ENCODE assay signal across 25 cellular contexts in genomic region chr15:71146597-71146996, GRCh38. TPM values are rescaled to one million over a fixed set of nuclear protein-coding genes. Genes with fewer than 3 reads are reported as not detected.
A peak's percentile ranks its signal among the peaks of the same experiment; 100 is the strongest.
DNase-seq lines count a peak whose midpoint lies in the region; ATAC-seq, FAIRE-seq and TF ChIP-seq lines count a peak whose summit lies in the region.
"Had no signal": no experiment of that assay in that cellular context is flagged by ENCODE, and none has a peak within 500 bp of the region (broad histone marks: within the 10 kb centered on the region; RNA-seq: fewer than 3 reads in every experiment).

No MANE protein-coding gene starts in this region.

- TF ChIP-seq POLR2A in HepG2 (IDR thresholded peaks at IDR 0.05; ENCODE audit: insufficient read depth in 1 of 2, low read depth in 2 of 2, low read length in 2 of 2): no peak

- H3K4me1 ChIP-seq in liver (ENCODE audit: control insufficient read depth in 4 of 4, insufficient read depth in 4 of 4, low read length in 3 of 4) (peaks cover 6 to 82% (median 75%) of the 10 kb centered on the region in 4 donors), HepG2 (ENCODE audit: insufficient read depth, low read length) (peaks cover 10% of the 10 kb centered on the region; the same call in 1 of the 2 replicates), SJCRH30 (peaks cover 17% of the 10 kb centered on the region), mucosa of stomach (ENCODE audit: control insufficient read depth, insufficient read depth, low read length) (peaks cover 58% of the 10 kb centered on the region)
- H3K4me1 ChIP-seq: colonic mucosa had no signal

- ATAC-seq in HepG2 (no peak), GM18502 (IDR thresholded peaks at IDR 0.05; ENCODE audit: poor library complexity, unreplicated experiment) (no peak)
- ATAC-seq in stimulated activated naive CD8-positive, alpha-beta T cell treated with anti-CD3 and anti-CD28 coated beads, Interleukin-15, Interleukin-2, amounts not matched to agents 100 U/mL and 50 U/mL, for 24 hours: no peak
- ATAC-seq: effector memory CD8-positive, alpha-beta T cell; SK-N-SH treated with all-trans-retinoic acid at 6 μM for 48 hours had no signal

- H3K4me3 ChIP-seq in liver (ENCODE audit: low read depth in 1 of 3, low read length in 3 of 3): no peak overlapping the region
- H3K4me3 ChIP-seq in HepG2 (replicated peaks in 1 of 3; ENCODE audit: insufficient read depth in 1 of 3, low read depth in 2 of 3, low read length in 3 of 3): no peak overlapping the region
- no peak overlapping the region for H3K4me3 ChIP-seq in SJCRH30
- no peak overlapping the region for H3K4me3 ChIP-seq in mucosa of stomach (ENCODE audit: low read length)
- H3K4me3 ChIP-seq: colonic mucosa, GM23248, lower lobe of right lung, vagina had no signal

- CTCF ChIA-PET in HepG2 (lab: Yijun Ruan, JAX; ENCODE audit: low intra/inter-chr PET ratio, low total read pairs): no interaction called here
- CTCF ChIA-PET in RWPE1 (lab: Yijun Ruan, JAX): interaction anchor here (0.5 kb wide), 1 partner anchor 11 kb away, joined by 5 read pairs; no protein-coding TSS in a partner anchor

- BruUV-seq in HepG2 (replicated peaks; lab: Mats Ljungman, UMichigan): no TSS peak

- TF ChIP-seq CTCF in liver (IDR thresholded peaks at IDR 0.05; ENCODE audit: low read depth, low read length, missing input control): no peak
- TF ChIP-seq CTCF in HepG2 (CRISPR knock-in tag; IDR thresholded peaks at IDR 0.05): no peak
- no peak for TF ChIP-seq CTCF in RWPE1 (conservative IDR thresholded peaks at IDR 0.05; ENCODE audit: low read depth)

- in situ Hi-C loops in HepG2 (cut with HindIII; ENCODE audit: extremely low pct_ligation_motif_present, low pct_unique_long_range_greater_than_20kb): no loop called here

- H3K4me2 ChIP-seq in HepG2 (ENCODE audit: low read depth, low read length): no peak overlapping the region

- H3K79me2 ChIP-seq in HepG2 (ENCODE audit: insufficient read depth, low read length): no peaks in the 10 kb centered on the region

- no peaks in the 10 kb centered on the region for H4K20me1 ChIP-seq in HepG2 (ENCODE audit: insufficient read depth, low read length)

- H3K9me3 ChIP-seq in liver (ENCODE audit: control insufficient read depth in 4 of 4, low read length in 3 of 4) (no peaks in the 10 kb centered on the region), HepG2 (ENCODE audit: low read length) (no peaks in the 10 kb centered on the region), SJCRH30 (replicated peaks) (no peaks in the 10 kb centered on the region; the same call in 1 of the 2 replicates), mucosa of stomach (ENCODE audit: control insufficient read depth, low read length) (no peaks in the 10 kb centered on the region)
- H3K9me3 ChIP-seq: colonic mucosa, lower lobe of right lung, vagina had no signal

- no peak for DNase-seq in HepG2 (ENCODE audit: low spot score)
- DNase-seq in SJCRH30: peak; percentile 23 to 58
- DNase-seq in RWPE1 (ENCODE audit: low spot score): no peak
- DNase-seq in stimulated activated naive CD8-positive, alpha-beta T cell treated with anti-CD3 and anti-CD28 coated beads, Interleukin-15, Interleukin-2, amounts not matched to agents 100 U/mL and 50 U/mL, for 24 hours: no peak
- DNase-seq: activated CD4-positive, alpha-beta T cell treated with anti-CD3 and anti-CD28 coated beads for 48 hours; activated naive CD4-positive, alpha-beta T cell treated with anti-CD3 and anti-CD28 coated beads for 36 hours; colonic mucosa; effector memory CD8-positive, alpha-beta T cell; foreskin melanocyte; GM23248; HFFc6; hypothalamus; lower lobe of right lung; NCI-H1417 treated with DMSO at 0.1 percent for 48 hours; NCI-H2171; NCI-H526; stimulated activated CD4-positive, alpha-beta T cell treated with anti-CD3 and anti-CD28 coated beads, Interleukin-1b, Interleukin-23, amount 100 ng/mL, for 48 hours had no signal

- intact Hi-C loops in HepG2 (cut with micrococcal nuclease; ENCODE audit: unreplicated experiment): no loop called here

- POLR2A ChIA-PET in HepG2 (lab: Yijun Ruan, JAX) (no interaction called here), RWPE1 (lab: Yijun Ruan, JAX; ENCODE audit: low non-redundant PET) (no interaction called here)

- WGBS in liver: 37% methylated on average over 4 of the region's 4 CpGs
- 38% methylated on average over 4 of the region's 4 CpGs for WGBS in HepG2 (ENCODE audit: low lambda C conversion rate)

- no peak overlapping the region for H2AFZ ChIP-seq in HepG2 (ENCODE audit: low read length)
- H2AFZ ChIP-seq: GM23248 had no signal

- H3K36me3 ChIP-seq in liver (ENCODE audit: control insufficient read depth in 4 of 4, insufficient read depth in 3 of 4, low read depth in 1 of 4, low read length in 3 of 4) (no peaks in the 10 kb centered on the region), HepG2 (replicated peaks in 1 of 2; ENCODE audit: control insufficient read depth in 1 of 2, insufficient read depth in 2 of 2, low read length in 2 of 2) (no peaks in the 10 kb centered on the region), SJCRH30 (no peaks in the 10 kb centered on the region), mucosa of stomach (ENCODE audit: control insufficient read depth, insufficient read depth, low read length) (no peaks in the 10 kb centered on the region)
- H3K36me3 ChIP-seq: colonic mucosa, lower lobe of right lung, vagina had no signal

- H3K27ac ChIP-seq in liver (ENCODE audit: low read depth in 1 of 2, low read length in 2 of 2): peak overlapping the region; percentile 6 to 14
- H3K27ac ChIP-seq in HepG2 (ENCODE audit: extremely low read length, insufficient read depth, low read length): no peak overlapping the region
- H3K27ac ChIP-seq in SJCRH30: no peak overlapping the region
- no peak overlapping the region for H3K27ac ChIP-seq in RWPE1
- H3K27ac ChIP-seq: colonic mucosa, GM23248, lower lobe of right lung, vagina had no signal

- TF ChIP-seq EP300 in HepG2 (IDR thresholded peaks at IDR 0.05; ENCODE audit: low read depth in 2 of 2, low read length in 2 of 2) (no peak), HepG2 (CRISPR knock-in tag; IDR thresholded peaks at IDR 0.05; ENCODE audit: borderline replicate concordance) (no peak)

- no peak for FAIRE-seq in HepG2 (lab: Jason Lieb, UNC)
- FAIRE-seq: D721Med had no signal

- TF ChIP-seq RAD21 in liver (IDR thresholded peaks at IDR 0.05) (peak in 1 of 2 donors; percentile 4), HepG2 (CRISPR knock-in tag; IDR thresholded peaks at IDR 0.05) (no peak)

- no peaks in the 10 kb centered on the region for H3K27me3 ChIP-seq in liver (ENCODE audit: control insufficient read depth in 4 of 4, insufficient read depth in 4 of 4, low read length in 3 of 4)
- H3K27me3 ChIP-seq in HepG2 (ENCODE audit: control insufficient read depth in 1 of 2, insufficient read depth in 2 of 2, low read length in 2 of 2): peaks cover 0 to 6% of the 10 kb centered on the region in 2 experiments; a peak in 1 of 5 replicates
- H3K27me3 ChIP-seq in SJCRH30: no peaks in the 10 kb centered on the region
- H3K27me3 ChIP-seq in mucosa of stomach (ENCODE audit: control insufficient read depth, insufficient read depth, low read length): no peaks in the 10 kb centered on the region
- H3K27me3 ChIP-seq: colonic mucosa, vagina had no signal

- H3K9ac ChIP-seq in liver (ENCODE audit: low read depth in 1 of 2, low read length in 2 of 2) (no peak overlapping the region), HepG2 (ENCODE audit: insufficient read depth, low read depth, low read length) (no peak overlapping the region), mucosa of stomach (ENCODE audit: low read length) (peak overlapping the region; percentile 1)
- H3K9ac ChIP-seq: GM23248 had no signal

TF ChIP-seq in liver, 16 proteins besides CTCF, POLR2A, EP300 and RAD21 (continues in another document):
- TF ChIP-seq ATF3 (IDR thresholded peaks at IDR 0.05) (no peak), JUND (IDR thresholded peaks at IDR 0.05) (peak in 1 of 2 donors; percentile 31), HNF4A (conservative IDR thresholded peaks at IDR 0.05) (peak in 1 of 2 donors; percentile 32)

TF ChIP-seq in HepG2, 621 proteins besides CTCF, POLR2A, EP300 and RAD21 (continues in another document):
- TF ChIP-seq IRF9 (CRISPR knock-in tag; IDR thresholded peaks at IDR 0.05; ENCODE audit: borderline replicate concordance) (no peak), SMYD3 (CRISPR knock-in tag; IDR thresholded peaks at IDR 0.05) (no peak)

RNA-seq across cellular contexts. Expression of gene THSD4, which starts 31.3 kb away (rescaled TPM):
- total RNA-seq in liver (10 to 100 TPM in 1 of 2 donors, under 1 TPM in 1; 0.23 to 11.5 TPM), HepG2 (2016; rRNA removed; fragmentation: Illumina TruSeq; extraction: Trizol) (0.07 TPM in 2 replicates)
- polyA plus RNA-seq in liver (1 to 10 TPM; 1.3 to 2.5 TPM), HepG2 (2011; rRNA removed) (0.21 and 0.26 TPM in 2 replicates)
- total RNA-seq in HepG2 (2016; cell fraction: cytosol; rRNA removed; fragmentation: Illumina TruSeq; extraction: Trizol; ENCODE audit: low read depth): not detected in 2 replicates
- total RNA-seq in HepG2 (2016; cell fraction: insoluble cytoplasmic fraction; rRNA removed; fragmentation: Illumina TruSeq; extraction: Trizol): 0.04 TPM in 1 of 2 replicates, not detected in the other
- 0.06 and 0.07 TPM in 2 replicates for total RNA-seq in HepG2 (2016; cell fraction: membrane; rRNA removed; fragmentation: Illumina TruSeq; extraction: Trizol)
- total RNA-seq in HepG2 (2016; cell fraction: nucleus; rRNA removed; fragmentation: Illumina TruSeq; extraction: Trizol): 0.16 TPM in 1 of 2 replicates, not detected in the other
- polyA plus RNA-seq in HepG2 (2011; cell fraction: cytosol; rRNA removed): 0.15 and 0.27 TPM in 2 replicates
- 0.24 and 0.33 TPM in 2 replicates for polyA plus RNA-seq in HepG2 (2011; cell fraction: nucleus; rRNA removed)
- 0.24 and 0.53 TPM in 2 replicates for polyA plus RNA-seq in HepG2 (2012)
- polyA plus RNA-seq in HepG2 (2016; cell fraction: cytosol; fragmentation: Illumina TruSeq; extraction: Trizol; ENCODE audit: low read depth): 0.03 TPM in 1 of 2 replicates, not detected in the other
- polyA plus RNA-seq in HepG2 (2016; cell fraction: insoluble cytoplasmic fraction; fragmentation: Illumina TruSeq; extraction: Trizol; ENCODE audit: low read depth): not detected in 2 replicates
- polyA plus RNA-seq in HepG2 (2016; cell fraction: membrane; fragmentation: Illumina TruSeq; extraction: Trizol; ENCODE audit: low read depth): 0.03 and 0.12 TPM in 2 replicates
- 0.15 TPM in 1 of 2 replicates, not detected in the other for polyA plus RNA-seq in HepG2 (2016; cell fraction: nucleus; fragmentation: Illumina TruSeq; extraction: Trizol; ENCODE audit: insufficient read depth, low read depth)
- polyA minus RNA-seq in HepG2 (2011; rRNA and poly(A)+ RNA removed; ENCODE audit: low replicate concordance): 0.06 and 7.6 TPM in 2 replicates
- polyA minus RNA-seq in HepG2 (2011; cell fraction: cytosol; rRNA and poly(A)+ RNA removed): 0.10 and 0.26 TPM in 2 replicates
- 0.12 and 0.26 TPM in 2 replicates for polyA minus RNA-seq in HepG2 (2011; cell fraction: nucleus; rRNA and poly(A)+ RNA removed)
- total RNA-seq in SJCRH30 (2014; rRNA removed; shearing (Covaris generic)): 18.1 and 20.7 TPM in 2 replicates
- total RNA-seq: activated naive CD4-positive, alpha-beta T cell treated with anti-CD3 and anti-CD28 coated beads for 36 hours; T-helper 2 cell treated with Interferon-gamma antibody and Interleukin-4, amounts not matched to agents 100 ng/mL and 5 ng/mL, for 36 hours had no signal
- polyA plus RNA-seq: IgD-negative memory B cell had no signal

Comparison
In these comparisons a context has a peak if more than half of its experiments do, and no peak if none do; other contexts are left out.
1. H3K27ac ChIP-seq: peak in liver (2 of 2); none in HepG2 (single experiment), SJCRH30 (single experiment) and RWPE1 (single experiment).
2. DNase-seq: peak in SJCRH30 (2 of 2); none in HepG2 (single experiment), RWPE1 (single experiment) and stimulated activated naive CD8-positive, alpha-beta T cell treated with anti-CD3 and anti-CD28 coated beads, Interleukin-15, Interleukin-2, amounts not matched to agents 100 U/mL and 50 U/mL, for 24 hours (single experiment).